ENCODE assay signal across 17 cellular contexts in the genomic region with DNA sequence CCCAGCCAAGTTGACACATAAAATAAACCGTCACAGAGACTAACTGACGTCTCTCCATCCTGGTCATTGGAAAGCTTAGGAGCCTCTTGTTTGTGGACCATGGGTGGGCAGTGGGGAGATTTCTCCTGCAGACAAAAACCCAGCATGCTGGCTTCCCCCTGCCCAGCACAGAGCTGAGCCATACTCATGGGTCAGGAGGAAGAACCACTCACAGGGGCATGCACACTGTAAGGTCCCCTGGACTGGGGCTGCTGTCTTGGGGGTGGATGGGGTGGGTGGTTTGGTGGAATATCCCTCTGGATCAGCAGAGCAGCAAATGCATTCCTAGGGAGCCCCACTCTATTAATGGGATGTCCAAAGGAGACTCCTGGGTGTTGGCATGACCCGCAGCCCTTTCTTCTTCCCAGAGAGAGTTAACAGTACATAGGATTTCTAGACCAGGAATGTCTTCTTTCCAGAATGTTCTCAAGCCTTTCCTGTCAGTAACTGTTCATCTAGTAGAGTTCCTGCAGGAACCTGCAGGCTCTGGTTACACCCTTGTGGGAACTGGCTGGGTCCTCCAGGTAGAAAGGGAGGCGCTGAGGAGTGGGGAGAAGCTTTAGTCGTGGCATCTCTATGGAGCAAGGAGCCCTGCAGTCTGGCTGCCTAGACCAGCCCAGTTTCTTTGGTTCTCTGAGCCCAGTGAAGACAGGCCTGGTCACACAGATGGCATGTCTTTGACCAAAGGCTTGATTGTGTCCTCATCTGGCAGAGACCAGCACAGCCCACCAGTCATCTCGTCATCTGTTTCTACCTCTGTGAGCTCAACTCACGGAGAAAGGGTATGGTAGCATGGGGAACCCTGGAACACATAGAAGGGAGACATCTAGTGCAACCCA.
"Had no signal": no experiment of that assay in that cellular context is flagged by ENCODE, and none has a peak within 500 bp of the region (broad histone marks: within the 10 kb centered on the region; RNA-seq: fewer than 3 reads in every experiment).

No MANE protein-coding gene starts in this region.

- H3K27ac Mint-ChIP-seq: activated naive CD8-positive, alpha-beta T cell; memory B cell; stimulated activated naive B cell treated with anti-CD40 and anti-IgM and Interleukin-4, amounts not matched to agents 10 μg/mL and 1 μg/mL and 100 μg/mL, for 72 hours; T-helper 2 cell treated with Interferon-gamma antibody and Interleukin-4, amounts not matched to agents 5 μg/mL and 100 μg/mL, for 36 hours had no signal

- H3K9me3 Mint-ChIP-seq: memory B cell; naive thymus-derived CD4-positive, alpha-beta T cell; stimulated activated naive B cell treated with anti-CD40 and anti-IgM and Interleukin-4, amounts not matched to agents 10 μg/mL and 1 μg/mL and 100 μg/mL, for 72 hours; T-helper 2 cell treated with Interferon-gamma antibody and Interleukin-4, amounts not matched to agents 5 μg/mL and 100 μg/mL, for 36 hours had no signal

- H3K4me1 ChIP-seq: thyroid gland, uterus had no signal

- H3K4me3 Mint-ChIP-seq: activated naive CD8-positive, alpha-beta T cell; memory B cell; naive thymus-derived CD4-positive, alpha-beta T cell; stimulated activated naive B cell treated with anti-CD40 and anti-IgM and Interleukin-4, amounts not matched to agents 10 μg/mL and 1 μg/mL and 100 μg/mL, for 72 hours; T-helper 2 cell treated with Interferon-gamma antibody and Interleukin-4, amounts not matched to agents 5 μg/mL and 100 μg/mL, for 36 hours had no signal

- H3K4me3 ChIP-seq: left lung, mucosa of descending colon, pancreas, right lobe of liver, SK-N-MC, thyroid gland, uterus had no signal

- H3K27ac ChIP-seq: epithelial cell of prostate, left lung, pancreas, right lobe of liver, SK-N-MC, thyroid gland, uterus had no signal

- H3K4me1 Mint-ChIP-seq: memory B cell; stimulated activated naive B cell treated with anti-CD40 and anti-IgM and Interleukin-4, amounts not matched to agents 10 μg/mL and 1 μg/mL and 100 μg/mL, for 72 hours had no signal

- H3K36me3 Mint-ChIP-seq: activated naive CD8-positive, alpha-beta T cell; memory B cell; naive thymus-derived CD4-positive, alpha-beta T cell; stimulated activated naive B cell treated with anti-CD40 and anti-IgM and Interleukin-4, amounts not matched to agents 10 μg/mL and 1 μg/mL and 100 μg/mL, for 72 hours had no signal

- DNase-seq: activated CD4-positive, alpha-beta T cell treated with anti-CD3 and anti-CD28 coated beads for 48 hours; activated CD4-positive, CD25-positive, alpha-beta regulatory T cell; activated gamma-delta T cell treated with Interleukin-2 at 50 U/mL for 16 hours; left lung; mucosa of descending colon; pancreas; right lobe of liver; stimulated activated CD4-positive, alpha-beta T cell treated with anti-CD3 and anti-CD28 coated beads, Interleukin-4, amount 100 ng/mL, for 24 hours; stimulated activated naive B cell treated with anti-CD40 and anti-IgM and Interleukin-4, amounts not matched to agents 10 μg/mL and 1 μg/mL and 100 μg/mL, for 72 hours; thyroid gland; uterus had no signal

- H3K9me3 ChIP-seq: left lung, mucosa of descending colon, pancreas, right lobe of liver, thyroid gland, uterus had no signal

- H3K36me3 ChIP-seq: left lung, pancreas, right lobe of liver, thyroid gland, uterus had no signal

- H3K27me3 ChIP-seq: left lung, pancreas, right lobe of liver, thyroid gland, uterus had no signal

- ATAC-seq: left lung, pancreas, right lobe of liver had no signal
